In genomic region chr12:123013185-123014095, GRCh38 we compare ENCODE assay signal across 15 cellular contexts. TPM values are rescaled to one million over a fixed set of nuclear protein-coding genes. Genes with fewer than 3 reads are reported as not detected.
DNase-seq lines count a peak whose midpoint lies in the region; ATAC-seq and TF ChIP-seq lines count a peak whose summit lies in the region.
"Had no signal": no experiment of that assay in that cellular context is flagged by ENCODE, and none has a peak within 500 bp of the region (broad histone marks: within the 10 kb centered on the region; RNA-seq: fewer than 3 reads in every experiment).

No MANE protein-coding gene starts in this region.

- no peaks in the 10 kb centered on the region for H3K79me1 ChIP-seq in neuronal stem cell (ENCODE audit: low read depth, low read length)

- TF ChIP-seq POLR2A in Peyer's patch (IDR thresholded peaks at IDR 0.05): no peak

- no peak overlapping the region for H3K4me2 ChIP-seq in neuronal stem cell (ENCODE audit: insufficient read depth, low read length, poor library complexity, severe bottlenecking)
- H3K4me2 ChIP-seq in Karpas-422 (ENCODE audit: low read depth, low read length, poor library complexity, severe bottlenecking): no peak overlapping the region

- no peak overlapping the region for H3K14ac ChIP-seq in neuronal stem cell (ENCODE audit: low read length)

- H2BK5ac ChIP-seq in neuronal stem cell (ENCODE audit: low read length): no peak overlapping the region

- intact Hi-C loops in natural killer cell (cut with micrococcal nuclease): no loop called here

- H2BK12ac ChIP-seq in neuronal stem cell (ENCODE audit: low read length): no peak overlapping the region

- H3K9me3 ChIP-seq in neuronal stem cell (replicated peaks in 1 of 2; ENCODE audit: control insufficient read depth in 2 of 2, insufficient read depth in 1 of 2, low read depth in 1 of 2, low read length in 2 of 2) (no peaks in the 10 kb centered on the region), Peyer's patch (no peaks in the 10 kb centered on the region), Karpas-422 (ENCODE audit: low read length) (no peaks in the 10 kb centered on the region)
- H3K9me3 ChIP-seq: BLaER1 treated with 17β-estradiol and CSF1 and Interleukin-3, amounts not matched to agents 10 nM and 100 nM had no signal

- no peaks in the 10 kb centered on the region for H3K27me3 Mint-ChIP-seq in natural killer cell treated with Interleukin-12 subunit alpha and Interleukin-12 subunit beta and Interleukin-15 and Interleukin-18, amount 100 ng/mL, for 72 hours
- no peaks in the 10 kb centered on the region for H3K27me3 Mint-ChIP-seq in natural killer cell (ENCODE audit: low read depth in 2 of 2)
- H3K27me3 Mint-ChIP-seq: B cell had no signal

- H3K4ac ChIP-seq in neuronal stem cell (ENCODE audit: low read length): no peak overlapping the region

- H2AK5ac ChIP-seq in neuronal stem cell (ENCODE audit: low read depth, low read length): peak overlapping the region; percentile 27

- no peak overlapping the region for H3K18ac ChIP-seq in neuronal stem cell (ENCODE audit: low read length)

- H3K4me1 Mint-ChIP-seq in natural killer cell treated with Interleukin-12 subunit alpha and Interleukin-12 subunit beta and Interleukin-15 and Interleukin-18, amount 100 ng/mL, for 72 hours (ENCODE audit: low read depth in 2 of 2): peaks cover 0 to 17% of the 10 kb centered on the region in 2 donors
- H3K4me1 Mint-ChIP-seq in natural killer cell: peaks cover 0 to 17% of the 10 kb centered on the region in 2 donors
- H3K4me1 Mint-ChIP-seq: B cell had no signal

- whole genome bisulfite sequencing in neuronal stem cell (ENCODE audit: extremely low coverage in 2 of 2, insufficient read length in 2 of 2, insufficient replicate concordance in 1 of 2), 2 donors: no CpG with 5 or more reads among the region's 19 CpGs

- H3K4me1 ChIP-seq in neuronal stem cell (ENCODE audit: control insufficient read depth in 2 of 2, insufficient read depth in 1 of 2, low read depth in 1 of 2, low read length in 2 of 2) (no peaks in the 10 kb centered on the region), Peyer's patch (no peaks in the 10 kb centered on the region), Karpas-422 (ENCODE audit: low read length) (no peaks in the 10 kb centered on the region)

- H3K23ac ChIP-seq in neuronal stem cell (ENCODE audit: low read depth, low read length, poor library complexity): peak overlapping the region; percentile 46

- H3K36me3 ChIP-seq in neuronal stem cell (replicated peaks in 1 of 2; ENCODE audit: control insufficient read depth in 2 of 2, insufficient read depth in 2 of 2, low read length in 2 of 2) (no peaks in the 10 kb centered on the region), Peyer's patch (peaks cover 0 to 16% (median 0%) of the 10 kb centered on the region in 3 donors), Karpas-422 (ENCODE audit: insufficient read depth, low read length) (no peaks in the 10 kb centered on the region)

- no peak for ATAC-seq in natural killer cell treated with Interleukin-12 subunit alpha and Interleukin-12 subunit beta and Interleukin-15 and Interleukin-18, amount 100 ng/mL, for 72 hours
- ATAC-seq in natural killer cell: no peak
- ATAC-seq: CD8-positive, alpha-beta T cell; GM12878 had no signal

- H3K9me3 Mint-ChIP-seq in natural killer cell treated with Interleukin-12 subunit alpha and Interleukin-12 subunit beta and Interleukin-15 and Interleukin-18, amount 100 ng/mL, for 72 hours: no peaks in the 10 kb centered on the region
- no peaks in the 10 kb centered on the region for H3K9me3 Mint-ChIP-seq in natural killer cell
- H3K9me3 Mint-ChIP-seq: CD8-positive, alpha-beta T cell had no signal

- no peak overlapping the region for H2AFZ ChIP-seq in neuronal stem cell (ENCODE audit: low read length)
- H2AFZ ChIP-seq in Karpas-422 (ENCODE audit: low read length): no peak overlapping the region

- H3K27ac ChIP-seq in neuronal stem cell (replicated peaks; ENCODE audit: low read length) (no peak overlapping the region), Peyer's patch (no peak overlapping the region), Karpas-422 (ENCODE audit: low read length) (no peak overlapping the region)
- H3K27ac ChIP-seq: HL-60 had no signal

- H3K27ac Mint-ChIP-seq in natural killer cell treated with Interleukin-12 subunit alpha and Interleukin-12 subunit beta and Interleukin-15 and Interleukin-18, amount 100 ng/mL, for 72 hours: no peak overlapping the region
- H3K27ac Mint-ChIP-seq in natural killer cell: no peak overlapping the region
- H3K27ac Mint-ChIP-seq: B cell; CD8-positive, alpha-beta T cell had no signal

- no peaks in the 10 kb centered on the region for H3K36me3 Mint-ChIP-seq in natural killer cell treated with Interleukin-12 subunit alpha and Interleukin-12 subunit beta and Interleukin-15 and Interleukin-18, amount 100 ng/mL, for 72 hours
- no peaks in the 10 kb centered on the region for H3K36me3 Mint-ChIP-seq in natural killer cell

- no peak for TF ChIP-seq CTCF in natural killer cell (IDR thresholded peaks at IDR 0.05)
- TF ChIP-seq CTCF in Peyer's patch (IDR thresholded peaks at IDR 0.05): no peak

- no peaks in the 10 kb centered on the region for H3K79me2 ChIP-seq in Karpas-422 (ENCODE audit: low read length)

- H3K9ac ChIP-seq in neuronal stem cell (ENCODE audit: low read depth, low read length, poor library complexity) (no peak overlapping the region), Karpas-422 (ENCODE audit: low read length) (no peak overlapping the region)

- no peak overlapping the region for H2BK15ac ChIP-seq in neuronal stem cell (ENCODE audit: low read length)

- peak; percentile 13 for DNase-seq in natural killer cell treated with Interleukin-12 subunit alpha and Interleukin-12 subunit beta and Interleukin-15 and Interleukin-18, amount 100 ng/mL, for 72 hours (ENCODE audit: low spot score)
- no peak for DNase-seq in natural killer cell
- DNase-seq in cerebellar nuclear complex (lab: John Stamatoyannopoulos, UW): peak; percentile 42 to 80
- no peak for DNase-seq in neuronal stem cell (ENCODE audit: low spot score)
- no peak for DNase-seq in activated effector memory CD4-positive, alpha-beta T cell treated with anti-CD3 and anti-CD28 coated beads, Interleukin-2, amount 50 U/mL, for 16 hours
- no peak for DNase-seq in Peyer's patch
- no peak for DNase-seq in Karpas-422
- DNase-seq: Calu3; CD8-positive, alpha-beta T cell; DMS79 treated with DMSO at 0.1 percent for 48 hours; HCEC 1CT had no signal

- no peaks in the 10 kb centered on the region for H3K9me2 ChIP-seq in Karpas-422 (replicated peaks; ENCODE audit: insufficient read depth, low read length)

- H3K4me3 ChIP-seq in neuronal stem cell (ENCODE audit: low read length in 2 of 2): no peak overlapping the region
- H3K4me3 ChIP-seq in Peyer's patch: no peak overlapping the region
- H3K4me3 ChIP-seq in Karpas-422 (ENCODE audit: low read length): no peak overlapping the region
- H3K4me3 ChIP-seq: BLaER1 treated with 17β-estradiol and CSF1 and Interleukin-3, amounts not matched to agents 10 nM and 100 nM; GM12878 had no signal

- no peaks in the 10 kb centered on the region for H4K20me1 ChIP-seq in Karpas-422 (ENCODE audit: insufficient read depth, low read depth, low read length)

- no peak overlapping the region for H2BK120ac ChIP-seq in neuronal stem cell (ENCODE audit: low read depth, low read length)

- H3K27me3 ChIP-seq in neuronal stem cell (ENCODE audit: control insufficient read depth in 3 of 3, insufficient read depth in 3 of 3, low read depth in 1 of 3, low read length in 3 of 3): no peaks in the 10 kb centered on the region
- no peaks in the 10 kb centered on the region for H3K27me3 ChIP-seq in Peyer's patch
- no peaks in the 10 kb centered on the region for H3K27me3 ChIP-seq in Karpas-422 (ENCODE audit: low read length)
- H3K27me3 ChIP-seq: BLaER1 treated with 17β-estradiol and CSF1 and Interleukin-3, amounts not matched to agents 10 nM and 100 nM had no signal

- H4K91ac ChIP-seq in neuronal stem cell (ENCODE audit: low read depth, low read length, poor library complexity): no peak overlapping the region

- H4K8ac ChIP-seq in neuronal stem cell (ENCODE audit: low read depth, low read length): no peak overlapping the region

- no peak overlapping the region for H3K4me3 Mint-ChIP-seq in natural killer cell treated with Interleukin-12 subunit alpha and Interleukin-12 subunit beta and Interleukin-15 and Interleukin-18, amount 100 ng/mL, for 72 hours
- no peak overlapping the region for H3K4me3 Mint-ChIP-seq in natural killer cell
- H3K4me3 Mint-ChIP-seq: B cell; CD8-positive, alpha-beta T cell had no signal

RNA-seq across cellular contexts. Expression of gene ARL6IP4, which starts 33.0 kb away (rescaled TPM):
- total RNA-seq in natural killer cell treated with Interleukin-12 subunit alpha and Interleukin-12 subunit beta and Interleukin-15 and Interleukin-18, amount 100 ng/mL, for 72 hours: 100 to 1,000 TPM; 146 to 212 TPM
- total RNA-seq in natural killer cell: 100 to 1,000 TPM in 2 of 3 donors, 10 to 100 TPM in 1; 97.2 to 136 (median 116) TPM
- 134 TPM for polyA plus RNA-seq in neuronal stem cell (2013, experiment 1 of 2)
- 128 TPM for polyA plus RNA-seq in neuronal stem cell (2013, experiment 2 of 2)
- total RNA-seq in Peyer's patch: 100 to 1,000 TPM; 155 to 216 (median 180) TPM
- 85.1 and 210 TPM in 2 replicates for total RNA-seq in Karpas-422 (2014; rRNA removed; shearing (Covaris generic); ENCODE audit: low replicate concordance)

RNA-seq across cellular contexts. Expression of gene OGFOD2, which starts 38.4 kb away (rescaled TPM):
- total RNA-seq in natural killer cell treated with Interleukin-12 subunit alpha and Interleukin-12 subunit beta and Interleukin-15 and Interleukin-18, amount 100 ng/mL, for 72 hours: 10 to 100 TPM; 19.1 to 36.8 TPM
- total RNA-seq in natural killer cell: 10 to 100 TPM; 16.6 to 23.7 (median 20.7) TPM
- 6.9 TPM for polyA plus RNA-seq in neuronal stem cell (2013, experiment 1 of 2)
- polyA plus RNA-seq in neuronal stem cell (2013, experiment 2 of 2): 5.5 TPM
- 10 to 100 TPM; 29.9 to 37.1 (median 31.4) TPM for total RNA-seq in Peyer's patch
- total RNA-seq in Karpas-422 (2014; rRNA removed; shearing (Covaris generic); ENCODE audit: low replicate concordance): 8.5 and 28.8 TPM in 2 replicates

RNA-seq across cellular contexts. Expression of gene ABCB9, which starts 47.2 kb away (rescaled TPM):
- total RNA-seq in natural killer cell treated with Interleukin-12 subunit alpha and Interleukin-12 subunit beta and Interleukin-15 and Interleukin-18, amount 100 ng/mL, for 72 hours: 1 to 10 TPM; 4.5 to 6.3 TPM
- total RNA-seq in natural killer cell (1 to 10 TPM; 2.4 to 4.0 (median 3.3) TPM), Peyer's patch (10 to 100 TPM in 3 of 4 donors, 1 to 10 TPM in 1; 8.8 to 29.7 (median 17.4) TPM)
- 2.0 TPM for polyA plus RNA-seq in neuronal stem cell (2013, experiment 1 of 2)
- 1.5 TPM for polyA plus RNA-seq in neuronal stem cell (2013, experiment 2 of 2)
- total RNA-seq in Karpas-422 (2014; rRNA removed; shearing (Covaris generic); ENCODE audit: low replicate concordance): 1.5 and 3.7 TPM in 2 replicates

Comparison
In these comparisons a context has a peak if more than half of its experiments do, and no peak if none do; other contexts are left out.
1. DNase-seq: peak in natural killer cell treated with Interleukin-12 subunit alpha and Interleukin-12 subunit beta and Interleukin-15 and Interleukin-18, amount 100 ng/mL, for 72 hours (single experiment) and cerebellar nuclear complex (2 of 2); none in natural killer cell (single experiment), neuronal stem cell (single experiment), activated effector memory CD4-positive, alpha-beta T cell treated with anti-CD3 and anti-CD28 coated beads, Interleukin-2, amount 50 U/mL, for 16 hours (single experiment), Peyer's patch (0 of 3) and Karpas-422 (single experiment).